Comparison of ENCODE assay signal across 1 cellular context in genomic region chr6:13574149-13574570, GRCh38.
TF ChIP-seq lines count a peak whose summit lies in the region.

No MANE protein-coding gene starts in this region.

TF ChIP-seq in GM23338, 12 proteins besides CTCF, POLR2A, EP300 and RAD21 (continued from another document):
- TF ChIP-seq REST (IDR thresholded peaks at IDR 0.05; ENCODE audit: unreplicated experiment): no peak
- TF ChIP-seq ZNF462 (CRISPR knock-in tag; IDR thresholded peaks at IDR 0.05): no peak
- no peak for TF ChIP-seq ZNF331 (CRISPR knock-in tag; IDR thresholded peaks at IDR 0.05; ENCODE audit: low read depth)
